In the genomic region with DNA sequence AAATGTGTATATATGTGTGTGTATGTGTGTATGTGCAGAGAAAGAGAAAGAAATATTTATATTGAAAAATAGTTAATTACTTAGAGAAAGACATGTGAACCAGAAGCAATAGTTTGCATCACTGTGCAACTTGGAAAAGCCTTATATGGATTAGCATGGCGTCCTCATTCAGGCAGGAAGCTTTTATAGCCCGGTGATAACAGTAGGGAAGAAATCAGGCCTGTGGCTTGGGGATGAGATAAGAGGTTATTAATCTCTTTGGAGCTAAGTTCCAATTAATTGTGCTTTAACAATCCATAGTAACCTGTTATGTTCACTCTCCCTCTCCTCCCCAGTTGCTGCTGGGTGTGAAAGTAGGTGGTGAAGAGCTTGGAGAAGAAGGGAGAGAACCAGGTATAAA, we compare ENCODE assay signal across 7 cellular contexts.
"Had no signal": no experiment of that assay in that cellular context is flagged by ENCODE, and none has a peak within 500 bp of the region (broad histone marks: within the 10 kb centered on the region; RNA-seq: fewer than 3 reads in every experiment).

No MANE protein-coding gene starts in this region.

- H3K36me3 ChIP-seq: HAP-1 had no signal

- H3K9me3 ChIP-seq: HAP-1 had no signal

- H3K9ac ChIP-seq: GM23248 had no signal

- H3K4me1 ChIP-seq: HAP-1 had no signal

- DNase-seq: GM23248, GOT3, H7, HFFc6 had no signal

- H3K4me3 ChIP-seq: GM23248, HAP-1 had no signal

- H3K27ac ChIP-seq: GM23248, HL-60 had no signal

- FAIRE-seq: HepG2 had no signal
